In genomic region chr7:126022452-126022851, GRCh38 we compare ENCODE assay signal across 20 cellular contexts.
"Had no signal": no experiment of that assay in that cellular context is flagged by ENCODE, and none has a peak within 500 bp of the region (broad histone marks: within the 10 kb centered on the region; RNA-seq: fewer than 3 reads in every experiment).

No MANE protein-coding gene starts in this region.

- H3K27ac Mint-ChIP-seq: natural killer cell; nephron; stimulated activated effector memory CD8-positive, alpha-beta T cell treated with anti-CD3 and anti-CD28 coated beads, Interleukin-12 subunit alpha, Interleukin-12 subunit beta, amount 100 ng/mL, for 72 hours; stimulated activated naive B cell treated with anti-CD40 and anti-IgM and Interleukin-4, amounts not matched to agents 10 μg/mL and 1 μg/mL and 100 μg/mL, for 72 hours; stimulated activated naive CD8-positive, alpha-beta T cell treated with anti-CD3 and anti-CD28 coated beads, Interleukin-15, Interleukin-2, amounts not matched to agents 100 ng/mL and 50 ng/mL, for 24 hours had no signal

- ATAC-seq: natural killer cell; pancreas; right cardiac atrium; right lobe of liver; stimulated activated effector memory CD8-positive, alpha-beta T cell treated with anti-CD3 and anti-CD28 coated beads, Interleukin-12 subunit alpha, Interleukin-12 subunit beta, amount 100 ng/mL, for 72 hours; stimulated activated naive B cell treated with anti-CD40 and anti-IgM and Interleukin-4, amounts not matched to agents 10 μg/mL and 1 μg/mL and 100 μg/mL, for 72 hours had no signal

- H3K9me3 Mint-ChIP-seq: nephron; stimulated activated naive B cell treated with anti-CD40 and anti-IgM and Interleukin-4, amounts not matched to agents 10 μg/mL and 1 μg/mL and 100 μg/mL, for 72 hours; stimulated activated naive CD8-positive, alpha-beta T cell treated with anti-CD3 and anti-CD28 coated beads, Interleukin-15, Interleukin-2, amounts not matched to agents 100 ng/mL and 50 ng/mL, for 24 hours had no signal

- DNase-seq: natural killer cell; nucleus accumbens; pancreas; right cardiac atrium; right lobe of liver; sigmoid colon; small intestine; stimulated activated CD4-positive, alpha-beta T cell treated with anti-CD3 and anti-CD28 coated beads, Interleukin-15, amount 100 ng/mL, for 24 hours; stimulated activated CD4-positive, alpha-beta T cell treated with anti-CD3 and anti-CD28 coated beads, Interleukin-2, amount 100 ng/mL, for 24 hours; stimulated activated CD4-positive, alpha-beta T cell treated with anti-CD3 and anti-CD28 coated beads, Interleukin-2, amount 100 ng/mL, for 48 hours; stimulated activated CD4-positive, alpha-beta T cell treated with anti-CD3 and anti-CD28 coated beads, Interleukin-4, amount 100 ng/mL, for 24 hours; stimulated activated naive B cell treated with anti-CD40 and anti-IgM and Interleukin-4, amounts not matched to agents 10 μg/mL and 1 μg/mL and 100 μg/mL, for 72 hours; stimulated activated naive CD4-positive, alpha-beta T cell treated with Interleukin-2 at 50 U/mL for 16 hours; stomach; thyroid gland; trophoblast cell; upper lobe of left lung had no signal

- H3K4me3 Mint-ChIP-seq: natural killer cell; nephron; stimulated activated effector memory CD8-positive, alpha-beta T cell treated with anti-CD3 and anti-CD28 coated beads, Interleukin-12 subunit alpha, Interleukin-12 subunit beta, amount 100 ng/mL, for 72 hours; stimulated activated naive B cell treated with anti-CD40 and anti-IgM and Interleukin-4, amounts not matched to agents 10 μg/mL and 1 μg/mL and 100 μg/mL, for 72 hours; stimulated activated naive CD8-positive, alpha-beta T cell treated with anti-CD3 and anti-CD28 coated beads, Interleukin-15, Interleukin-2, amounts not matched to agents 100 ng/mL and 50 ng/mL, for 24 hours had no signal

- H3K36me3 Mint-ChIP-seq: natural killer cell; stimulated activated effector memory CD8-positive, alpha-beta T cell treated with anti-CD3 and anti-CD28 coated beads, Interleukin-12 subunit alpha, Interleukin-12 subunit beta, amount 100 ng/mL, for 72 hours; stimulated activated naive B cell treated with anti-CD40 and anti-IgM and Interleukin-4, amounts not matched to agents 10 μg/mL and 1 μg/mL and 100 μg/mL, for 72 hours had no signal

- H3K27me3 Mint-ChIP-seq: stimulated activated naive B cell treated with anti-CD40 and anti-IgM and Interleukin-4, amounts not matched to agents 10 μg/mL and 1 μg/mL and 100 μg/mL, for 72 hours; stimulated activated naive CD8-positive, alpha-beta T cell treated with anti-CD3 and anti-CD28 coated beads, Interleukin-15, Interleukin-2, amounts not matched to agents 100 ng/mL and 50 ng/mL, for 24 hours had no signal

- H3K4me1 Mint-ChIP-seq: natural killer cell; stimulated activated effector memory CD8-positive, alpha-beta T cell treated with anti-CD3 and anti-CD28 coated beads, Interleukin-12 subunit alpha, Interleukin-12 subunit beta, amount 100 ng/mL, for 72 hours; stimulated activated naive B cell treated with anti-CD40 and anti-IgM and Interleukin-4, amounts not matched to agents 10 μg/mL and 1 μg/mL and 100 μg/mL, for 72 hours had no signal
